10 cellular contexts compared by ENCODE assay signal in the genomic region with DNA sequence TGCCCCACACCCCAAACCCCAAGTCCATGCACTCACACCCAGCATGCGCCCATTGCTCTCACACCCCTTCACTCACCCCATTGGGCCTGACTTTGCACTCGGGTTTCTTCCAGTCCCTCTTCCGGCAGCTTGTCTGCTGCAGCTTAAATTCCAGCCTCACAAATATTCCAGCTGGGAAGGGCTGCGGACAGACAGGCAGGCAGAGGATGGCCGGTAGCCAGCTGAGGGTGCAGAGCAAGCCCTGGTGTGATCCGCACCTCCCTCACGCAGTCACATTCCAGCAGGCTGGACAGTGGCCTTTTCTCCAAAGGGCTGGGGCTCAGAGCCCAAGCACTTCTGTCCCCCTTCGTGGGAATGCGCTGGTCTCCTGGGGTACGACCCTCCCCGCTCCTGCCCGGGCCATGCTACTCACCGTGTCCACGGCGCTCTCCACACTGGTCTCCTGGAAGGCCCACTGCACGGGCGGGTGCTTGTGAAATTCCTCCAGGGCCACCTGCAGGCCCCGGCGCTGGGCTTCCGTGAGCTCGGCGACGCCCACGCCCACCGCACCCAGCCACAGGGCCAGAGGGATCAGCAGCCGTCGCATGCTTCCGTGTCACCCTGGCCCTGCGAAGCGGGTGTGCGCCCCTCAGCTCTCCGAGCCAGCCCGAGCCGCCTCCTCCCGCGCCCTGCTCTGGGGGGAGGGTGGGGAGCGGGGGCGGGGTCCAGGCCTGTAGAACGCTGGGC. TPM values are rescaled to one million over a fixed set of nuclear protein-coding genes. Genes with fewer than 3 reads are reported as not detected.
DNase-seq lines count a peak whose midpoint lies in the region; ATAC-seq and TF ChIP-seq lines count a peak whose summit lies in the region.
"Had no signal": no experiment of that assay in that cellular context is flagged by ENCODE, and none has a peak within 500 bp of the region (broad histone marks: within the 10 kb centered on the region; RNA-seq: fewer than 3 reads in every experiment).

No MANE protein-coding gene starts in this region.

- H3K36me3 Mint-ChIP-seq in activated naive CD8-positive, alpha-beta T cell treated with anti-CD3 and anti-CD28 coated beads, Interleukin-2, amount 10 ng/mL, durations not matched to agents 7 days and 5 days, result peaks cover 3% of the 10 kb centered on the region
- H3K36me3 Mint-ChIP-seq in activated CD4-positive, alpha-beta memory T cell treated with anti-CD3 and anti-CD28 coated beads, Interleukin-2, amount 10 ng/mL, durations not matched to agents 7 days and 5 days (ENCODE audit: low read depth), result peaks cover 4% of the 10 kb centered on the region

- no peak overlapping the region for H3K4me3 Mint-ChIP-seq in activated naive CD8-positive, alpha-beta T cell treated with anti-CD3 and anti-CD28 coated beads, Interleukin-2, amount 10 ng/mL, durations not matched to agents 7 days and 5 days
- H3K4me3 Mint-ChIP-seq in activated CD4-positive, alpha-beta memory T cell treated with anti-CD3 and anti-CD28 coated beads, Interleukin-2, amount 10 ng/mL, durations not matched to agents 7 days and 5 days, result no peak overlapping the region
- H3K4me3 Mint-ChIP-seq: dendritic cell treated with granulocyte-macrophage colony-stimulating factor and Interleukin-4, amounts not matched to agents 40 ng/mL and 50 ng/mL, for 4 days had no signal

- DNase-seq in EH (ENCODE audit: low read depth) (peak; percentile 64), iPS DF 6.9 (ENCODE audit: low read depth, low spot score) (no peak), renal cortical epithelial cell (ENCODE audit: low read depth) (peak; percentile 66), BE2C (no peak)
- DNase-seq in activated naive CD8-positive, alpha-beta T cell treated with anti-CD3 and anti-CD28 coated beads, Interleukin-2, amount 10 ng/mL, durations not matched to agents 7 days and 5 days, result no peak
- no peak for DNase-seq in activated CD4-positive, alpha-beta memory T cell treated with anti-CD3 and anti-CD28 coated beads, Interleukin-2, amount 10 ng/mL, durations not matched to agents 7 days and 5 days
- no peak for DNase-seq in activated effector memory CD4-positive, alpha-beta T cell treated with Interleukin-2 at 50 U/mL for 16 hours

- H3K4me3 ChIP-seq in iPS DF 6.9 (ENCODE audit: low read length) (peak overlapping the region; percentile 51; the same call in 1 of the 2 replicates), BE2C (ENCODE audit: low read depth, low read length) (no peak overlapping the region)

- peaks cover 2% of the 10 kb centered on the region for H3K4me1 Mint-ChIP-seq in activated naive CD8-positive, alpha-beta T cell treated with anti-CD3 and anti-CD28 coated beads, Interleukin-2, amount 10 ng/mL, durations not matched to agents 7 days and 5 days
- H3K4me1 Mint-ChIP-seq in activated CD4-positive, alpha-beta memory T cell treated with anti-CD3 and anti-CD28 coated beads, Interleukin-2, amount 10 ng/mL, durations not matched to agents 7 days and 5 days, result no peaks in the 10 kb centered on the region

- TF ChIP-seq CTCF in BE2C (IDR thresholded peaks at IDR 0.05; ENCODE audit: low read depth, low read length), result no peak

- no peak overlapping the region for H3K27ac ChIP-seq in iPS DF 6.9 (ENCODE audit: low read length)
- H3K27ac ChIP-seq: HL-60 had no signal

- POLR2A ChIA-PET in activated naive CD8-positive, alpha-beta T cell treated with anti-CD3 and anti-CD28 coated beads, Interleukin-2, amount 10 ng/mL, durations not matched to agents 7 days and 5 days (lab: Charles Lee), result interaction anchor here (0.9 to 1.3 kb wide), 2 partner anchors 29 to 93 kb away, joined by 3 read pairs; a partner anchor contains a TSS
- POLR2A ChIA-PET in activated CD4-positive, alpha-beta memory T cell treated with anti-CD3 and anti-CD28 coated beads, Interleukin-2, amount 10 ng/mL, durations not matched to agents 7 days and 5 days (lab: Charles Lee), result no interaction called here

- H3K27me3 ChIP-seq in iPS DF 6.9 (ENCODE audit: control insufficient read depth, insufficient read depth, low read length) (peaks cover 9% of the 10 kb centered on the region), BE2C (peaks cover 32% of the 10 kb centered on the region)

- H3K9me3 ChIP-seq in iPS DF 6.9 (ENCODE audit: control insufficient read depth, insufficient read depth, low read length) (no peaks in the 10 kb centered on the region; the same call in 1 of the 2 replicates), BE2C (no peaks in the 10 kb centered on the region)

- CTCF ChIA-PET in activated CD4-positive, alpha-beta memory T cell treated with anti-CD3 and anti-CD28 coated beads, Interleukin-2, amount 10 ng/mL, durations not matched to agents 7 days and 5 days (lab: Charles Lee), result no interaction called here

- H3K27ac Mint-ChIP-seq in activated naive CD8-positive, alpha-beta T cell treated with anti-CD3 and anti-CD28 coated beads, Interleukin-2, amount 10 ng/mL, durations not matched to agents 7 days and 5 days, result no peak overlapping the region
- no peak overlapping the region for H3K27ac Mint-ChIP-seq in activated CD4-positive, alpha-beta memory T cell treated with anti-CD3 and anti-CD28 coated beads, Interleukin-2, amount 10 ng/mL, durations not matched to agents 7 days and 5 days
- H3K27ac Mint-ChIP-seq: dendritic cell treated with granulocyte-macrophage colony-stimulating factor and Interleukin-4, amounts not matched to agents 40 ng/mL and 50 ng/mL, for 4 days had no signal

- H3K36me3 ChIP-seq in iPS DF 6.9 (ENCODE audit: control insufficient read depth, insufficient read depth, low read length), result peaks cover 14% of the 10 kb centered on the region; the same call in 1 of the 2 replicates
- peaks cover 10% of the 10 kb centered on the region for H3K36me3 ChIP-seq in BE2C

- H3K4me1 ChIP-seq in iPS DF 6.9 (ENCODE audit: control insufficient read depth, insufficient read depth, low read length) (peaks cover 15% of the 10 kb centered on the region), BE2C (no peaks in the 10 kb centered on the region)

- H3K27me3 Mint-ChIP-seq in activated naive CD8-positive, alpha-beta T cell treated with anti-CD3 and anti-CD28 coated beads, Interleukin-2, amount 10 ng/mL, durations not matched to agents 7 days and 5 days, result peaks cover 28% of the 10 kb centered on the region
- peaks cover 28% of the 10 kb centered on the region for H3K27me3 Mint-ChIP-seq in activated CD4-positive, alpha-beta memory T cell treated with anti-CD3 and anti-CD28 coated beads, Interleukin-2, amount 10 ng/mL, durations not matched to agents 7 days and 5 days

- no CpG with 5 or more reads among the region's 39 CpGs for WGBS in iPS DF 6.9 (ENCODE audit: insufficient coverage, insufficient read length)

- ATAC-seq in activated naive CD8-positive, alpha-beta T cell treated with anti-CD3 and anti-CD28 coated beads, Interleukin-2, amount 10 ng/mL, durations not matched to agents 7 days and 5 days (ENCODE audit: low read depth), result peak; percentile 56
- no peak for ATAC-seq in HG03196 (IDR thresholded peaks at IDR 0.05; ENCODE audit: unreplicated experiment)

- no peaks in the 10 kb centered on the region for H3K9me3 Mint-ChIP-seq in activated naive CD8-positive, alpha-beta T cell treated with anti-CD3 and anti-CD28 coated beads, Interleukin-2, amount 10 ng/mL, durations not matched to agents 7 days and 5 days
- no peaks in the 10 kb centered on the region for H3K9me3 Mint-ChIP-seq in activated CD4-positive, alpha-beta memory T cell treated with anti-CD3 and anti-CD28 coated beads, Interleukin-2, amount 10 ng/mL, durations not matched to agents 7 days and 5 days
- H3K9me3 Mint-ChIP-seq: dendritic cell treated with granulocyte-macrophage colony-stimulating factor and Interleukin-4, amounts not matched to agents 40 ng/mL and 50 ng/mL, for 4 days had no signal

RNA-seq across cellular contexts. Expression of a gene that starts 1.2 kb away (rescaled TPM):
- total RNA-seq in activated naive CD8-positive, alpha-beta T cell treated with anti-CD3 and anti-CD28 coated beads, Interleukin-2, amount 10 ng/mL, durations not matched to agents 7 days and 5 days, result not detected
- 28.5 and 161 TPM in 2 replicates for total RNA-seq in renal cortical epithelial cell
- not detected for total RNA-seq in activated CD4-positive, alpha-beta memory T cell treated with anti-CD3 and anti-CD28 coated beads, Interleukin-2, amount 10 ng/mL, durations not matched to agents 7 days and 5 days
- polyA plus RNA-seq in BE2C (2012; ENCODE audit: insufficient read depth, insufficient read length, low read depth), result not detected

RNA-seq across cellular contexts. Expression of a gene that starts 16.8 kb away (rescaled TPM):
- total RNA-seq in activated naive CD8-positive, alpha-beta T cell treated with anti-CD3 and anti-CD28 coated beads, Interleukin-2, amount 10 ng/mL, durations not matched to agents 7 days and 5 days, result 1 to 10 TPM; 6.4 to 7.0 TPM
- 40.1 and 81.8 TPM in 2 replicates for total RNA-seq in renal cortical epithelial cell
- 1 to 10 TPM; 4.9 to 7.0 TPM for total RNA-seq in activated CD4-positive, alpha-beta memory T cell treated with anti-CD3 and anti-CD28 coated beads, Interleukin-2, amount 10 ng/mL, durations not matched to agents 7 days and 5 days
- polyA plus RNA-seq in BE2C (2012; ENCODE audit: insufficient read depth, insufficient read length, low read depth), result 4.9 TPM

RNA-seq across cellular contexts. Expression of a gene that starts 17.0 kb away (rescaled TPM):
- 10 to 100 TPM; 16.6 to 17.2 TPM for total RNA-seq in activated naive CD8-positive, alpha-beta T cell treated with anti-CD3 and anti-CD28 coated beads, Interleukin-2, amount 10 ng/mL, durations not matched to agents 7 days and 5 days
- 30.6 and 86.5 TPM in 2 replicates for total RNA-seq in renal cortical epithelial cell
- 10 to 100 TPM; 23.1 to 26.8 TPM for total RNA-seq in activated CD4-positive, alpha-beta memory T cell treated with anti-CD3 and anti-CD28 coated beads, Interleukin-2, amount 10 ng/mL, durations not matched to agents 7 days and 5 days
- polyA plus RNA-seq in BE2C (2012; ENCODE audit: insufficient read depth, insufficient read length, low read depth), result 44.5 TPM

RNA-seq across cellular contexts. Expression of a gene that starts 28.4 kb away (rescaled TPM):
- 10 to 100 TPM; 53.4 to 57.5 TPM for total RNA-seq in activated naive CD8-positive, alpha-beta T cell treated with anti-CD3 and anti-CD28 coated beads, Interleukin-2, amount 10 ng/mL, durations not matched to agents 7 days and 5 days
- 39.6 and 77.0 TPM in 2 replicates for total RNA-seq in renal cortical epithelial cell
- total RNA-seq in activated CD4-positive, alpha-beta memory T cell treated with anti-CD3 and anti-CD28 coated beads, Interleukin-2, amount 10 ng/mL, durations not matched to agents 7 days and 5 days, result 10 to 100 TPM; 42.9 to 45.9 TPM
- polyA plus RNA-seq in BE2C (2012; ENCODE audit: insufficient read depth, insufficient read length, low read depth), result 396 TPM

RNA-seq across cellular contexts. Expression of a gene that starts 38.9 kb away (rescaled TPM):
- 1 to 10 TPM; 5.4 to 6.4 TPM for total RNA-seq in activated naive CD8-positive, alpha-beta T cell treated with anti-CD3 and anti-CD28 coated beads, Interleukin-2, amount 10 ng/mL, durations not matched to agents 7 days and 5 days
- 4.7 and 5.0 TPM in 2 replicates for total RNA-seq in renal cortical epithelial cell
- 1 to 10 TPM; 6.4 to 7.1 TPM for total RNA-seq in activated CD4-positive, alpha-beta memory T cell treated with anti-CD3 and anti-CD28 coated beads, Interleukin-2, amount 10 ng/mL, durations not matched to agents 7 days and 5 days
- polyA plus RNA-seq in BE2C (2012; ENCODE audit: insufficient read depth, insufficient read length, low read depth), result 18.2 TPM

Comparison
In these comparisons a context has a peak if more than half of its experiments do, and no peak if none do; other contexts are left out.
1. DNase-seq: peak in EH (single experiment) and renal cortical epithelial cell (single experiment); none in activated naive CD8-positive, alpha-beta T cell treated with anti-CD3 and anti-CD28 coated beads, Interleukin-2, amount 10 ng/mL, durations not matched to agents 7 days and 5 days (single experiment), iPS DF 6.9 (single experiment), activated CD4-positive, alpha-beta memory T cell treated with anti-CD3 and anti-CD28 coated beads, Interleukin-2, amount 10 ng/mL, durations not matched to agents 7 days and 5 days (single experiment), activated effector memory CD4-positive, alpha-beta T cell treated with Interleukin-2 at 50 U/mL for 16 hours (single experiment) and BE2C (single experiment).
2. RNA of a gene that starts 1.2 kb away (total RNA-seq): 28.5 to 161 TPM in renal cortical epithelial cell; not detected in activated naive CD8-positive, alpha-beta T cell treated with anti-CD3 and anti-CD28 coated beads, Interleukin-2, amount 10 ng/mL, durations not matched to agents 7 days and 5 days and not detected in activated CD4-positive, alpha-beta memory T cell treated with anti-CD3 and anti-CD28 coated beads, Interleukin-2, amount 10 ng/mL, durations not matched to agents 7 days and 5 days; every median in the first group is over 10 times any median in the second.